ENCODE assay signal across 22 cellular contexts in genomic region chr1:173856903-173857302, GRCh38.
"Had no signal": no experiment of that assay in that cellular context is flagged by ENCODE, and none has a peak within 500 bp of the region (broad histone marks: within the 10 kb centered on the region; RNA-seq: fewer than 3 reads in every experiment).

No MANE protein-coding gene starts in this region.

- H3K9me3 ChIP-seq: neutrophil, suprapubic skin had no signal

- H3K27ac Mint-ChIP-seq: brain, WTC11 had no signal

- H3K4me1 ChIP-seq: suprapubic skin had no signal

- H3K27me3 Mint-ChIP-seq: activated CD8-positive, alpha-beta T cell treated with anti-CD3 and anti-CD28 coated beads for 36 hours; activated naive CD8-positive, alpha-beta T cell; brain; effector memory CD8-positive, alpha-beta T cell; memory B cell; stimulated activated naive CD8-positive, alpha-beta T cell treated with anti-CD3 and anti-CD28 coated beads, Interleukin-15, Interleukin-2, amounts not matched to agents 100 ng/mL and 50 ng/mL, for 24 hours; type B pancreatic cell had no signal

- H3K27ac ChIP-seq: neutrophil, suprapubic skin had no signal

- ATAC-seq: activated CD8-positive, alpha-beta T cell treated with anti-CD3 and anti-CD28 coated beads for 36 hours; effector memory CD8-positive, alpha-beta T cell; natural killer cell; WTC11 had no signal

- H3K9me3 Mint-ChIP-seq: activated CD8-positive, alpha-beta T cell treated with anti-CD3 and anti-CD28 coated beads for 36 hours; brain; effector memory CD8-positive, alpha-beta T cell; memory B cell; natural killer cell; stimulated activated naive CD8-positive, alpha-beta T cell treated with anti-CD3 and anti-CD28 coated beads, Interleukin-15, Interleukin-2, amounts not matched to agents 100 ng/mL and 50 ng/mL, for 24 hours; type B pancreatic cell; WTC11 had no signal

- H3K4me1 Mint-ChIP-seq: brain, memory B cell had no signal

- H3K4me3 ChIP-seq: suprapubic skin had no signal

- H3K4me3 Mint-ChIP-seq: activated CD8-positive, alpha-beta T cell treated with anti-CD3 and anti-CD28 coated beads for 36 hours; activated naive CD8-positive, alpha-beta T cell; brain; effector memory CD8-positive, alpha-beta T cell; memory B cell; natural killer cell; stimulated activated naive CD8-positive, alpha-beta T cell treated with anti-CD3 and anti-CD28 coated beads, Interleukin-15, Interleukin-2, amounts not matched to agents 100 ng/mL and 50 ng/mL, for 24 hours; type B pancreatic cell; WTC11 had no signal

- DNase-seq: activated CD4-positive, alpha-beta T cell treated with anti-CD3 and anti-CD28 coated beads for 48 hours; activated CD8-positive, alpha-beta memory T cell treated with anti-CD3 and anti-CD28 coated beads, Interleukin-2, amount 50 U/mL, for 4 hours; activated CD8-positive, alpha-beta T cell treated with anti-CD3 and anti-CD28 coated beads for 36 hours; activated gamma-delta T cell; activated T-cell treated with anti-CD3 and anti-CD28 coated beads, Interleukin-2, amount 50 U/mL, for 48 hours; amygdala; cortex of kidney; effector memory CD8-positive, alpha-beta T cell; islet precursor cell; natural killer cell; posterior cingulate gyrus; stimulated activated CD4-positive, alpha-beta T cell treated with anti-CD3 and anti-CD28 coated beads, Interleukin-4, amount 100 ng/mL, for 24 hours; stimulated activated CD8-positive, alpha-beta memory T cell treated with anti-CD3 and anti-CD28 coated beads, Interleukin-4, amount 100 ng/mL, for 48 hours; T-helper 2 cell had no signal

- H3K27me3 ChIP-seq: neutrophil, suprapubic skin had no signal
